ENCODE assay signal across 15 cellular contexts in genomic region chr4:80171251-80171650, GRCh38. TPM values are rescaled to one million over a fixed set of nuclear protein-coding genes. Genes with fewer than 3 reads are reported as not detected.
DNase-seq lines count a peak whose midpoint lies in the region; ATAC-seq, FAIRE-seq and TF ChIP-seq lines count a peak whose summit lies in the region.
"Had no signal": no experiment of that assay in that cellular context is flagged by ENCODE, and none has a peak within 500 bp of the region (broad histone marks: within the 10 kb centered on the region; RNA-seq: fewer than 3 reads in every experiment).

No MANE protein-coding gene starts in this region.

- no peaks in the 10 kb centered on the region for H3K9me3 ChIP-seq in CD4-positive, alpha-beta T cell (ENCODE audit: control insufficient read depth, low read length)
- no peaks in the 10 kb centered on the region for H3K9me3 ChIP-seq in keratinocyte (ENCODE audit: control insufficient read depth, low read depth, low read length)

- FAIRE-seq in keratinocyte (lab: Jason Lieb, UNC), result peak; percentile 56
- FAIRE-seq: H1 had no signal

- intact Hi-C loops in CD4-positive, alpha-beta T cell (cut with DNase I, micrococcal nuclease), result no loop called here

- H3K9me3 Mint-ChIP-seq in CD4-positive, alpha-beta T cell, result no peaks in the 10 kb centered on the region
- no peaks in the 10 kb centered on the region for H3K9me3 Mint-ChIP-seq in IgD-negative memory B cell
- H3K9me3 Mint-ChIP-seq in activated naive CD4-positive, alpha-beta T cell treated with anti-CD3 and anti-CD28 coated beads, Interleukin-2, amount 50 U/mL, for 72 hours, result peaks cover 0 to 4% of the 10 kb centered on the region in 2 donors

- H3K9ac ChIP-seq in keratinocyte (ENCODE audit: control insufficient read depth, extremely low read depth, insufficient read depth, low read length), result no peak overlapping the region

- H2AFZ ChIP-seq in keratinocyte (ENCODE audit: control insufficient read depth, low read length), result peak overlapping the region; percentile 12

- H3K27ac Mint-ChIP-seq in CD4-positive, alpha-beta T cell, result peak overlapping the region; percentile 96
- peak overlapping the region; percentile 92 to 97 (median 95) for H3K27ac Mint-ChIP-seq in IgD-negative memory B cell
- H3K27ac Mint-ChIP-seq in activated naive CD4-positive, alpha-beta T cell treated with anti-CD3 and anti-CD28 coated beads, Interleukin-2, amount 50 U/mL, for 72 hours, result peak overlapping the region in 1 of 2 donors; percentile 89

- dilution Hi-C loops in keratinocyte (cut with MboI; ENCODE audit: extremely low pct_ligation_motif_present, low sequenced_read_pairs), result no loop called here

- no peak for TF ChIP-seq CTCF in CD4-positive, alpha-beta T cell (IDR thresholded peaks at IDR 0.05)
- TF ChIP-seq CTCF in keratinocyte (optimal IDR thresholded peaks at IDR 0.05 in 1 of 3, IDR thresholded peaks at IDR 0.05 in 1 of 3, conservative IDR thresholded peaks at IDR 0.05 in 1 of 3; ENCODE audit: extremely low read depth in 1 of 3, insufficient read depth in 2 of 3, low read length in 3 of 3), result no peak
- no peak for TF ChIP-seq CTCF in GM13977 (IDR thresholded peaks at IDR 0.05; ENCODE audit: extremely low read depth, insufficient read depth, missing control alignments)

- H3K4me3 ChIP-seq in keratinocyte (ENCODE audit: control insufficient read depth in 2 of 3, extremely low read depth in 1 of 3, insufficient read depth in 2 of 3, low read depth in 1 of 3, low read length in 3 of 3), result no peak overlapping the region
- H3K4me3 ChIP-seq: lung had no signal

- H3K79me2 ChIP-seq in keratinocyte (ENCODE audit: control insufficient read depth, insufficient read depth, low read length), result no peaks in the 10 kb centered on the region

- no peaks in the 10 kb centered on the region for H3K27me3 Mint-ChIP-seq in CD4-positive, alpha-beta T cell
- H3K27me3 Mint-ChIP-seq in IgD-negative memory B cell, result peaks cover 3% of the 10 kb centered on the region

- H4K20me1 ChIP-seq in keratinocyte (ENCODE audit: control insufficient read depth, extremely low read depth, insufficient read depth, low read length), result no peaks in the 10 kb centered on the region

- peaks cover 28% of the 10 kb centered on the region for H3K4me1 ChIP-seq in keratinocyte (ENCODE audit: control insufficient read depth, extremely low read depth, insufficient read depth, low read length)

- CTCF ChIA-PET in CD4-positive, alpha-beta T cell (lab: Charles Lee), result interaction anchor here (1.2 to 4.0 kb wide), 4 partner anchors 12 to 80 kb away, joined by 3 to 28 read pairs (median 18); no protein-coding TSS in a partner anchor

- in situ Hi-C loops in GM13977 (cut with MboI; ENCODE audit: low pct_unique_long_range_greater_than_20kb, low sequenced_read_pairs, unreplicated experiment), result no loop called here

- H3K27me3 ChIP-seq in CD4-positive, alpha-beta T cell (ENCODE audit: control insufficient read depth, insufficient read depth, low read length), result no peaks in the 10 kb centered on the region
- no peaks in the 10 kb centered on the region for H3K27me3 ChIP-seq in keratinocyte (ENCODE audit: control insufficient read depth, extremely low read depth, insufficient read depth, low read length)

- peak overlapping the region; percentile 36 for H3K4me3 Mint-ChIP-seq in CD4-positive, alpha-beta T cell
- no peak overlapping the region for H3K4me3 Mint-ChIP-seq in IgD-negative memory B cell

- POLR2A ChIA-PET in CD4-positive, alpha-beta T cell (lab: Charles Lee), result interaction anchor here (0.9 to 4.7 kb wide), 7 partner anchors 8 to 45 kb away, joined by 3 to 111 read pairs (median 20); no protein-coding TSS in a partner anchor

- no peaks in the 10 kb centered on the region for H3K36me3 ChIP-seq in keratinocyte (ENCODE audit: control insufficient read depth in 2 of 2, extremely low read depth in 1 of 2, insufficient read depth in 2 of 2, low read length in 2 of 2)

- peak overlapping the region; percentile 62 for H3K27ac ChIP-seq in CD4-positive, alpha-beta T cell (ENCODE audit: low read depth, low read length)
- H3K27ac ChIP-seq in keratinocyte (ENCODE audit: control insufficient read depth, insufficient read depth, low read length), result peak overlapping the region; percentile 9

- H3K4me2 ChIP-seq in keratinocyte (ENCODE audit: control insufficient read depth, extremely low read depth, insufficient read depth, low read depth, low read length), result no peak overlapping the region

- no peak for ATAC-seq in CD4-positive, alpha-beta T cell (ENCODE audit: poor library complexity)
- ATAC-seq in activated naive CD4-positive, alpha-beta T cell treated with anti-CD3 and anti-CD28 coated beads, Interleukin-2, amount 50 U/mL, for 72 hours, result peak; percentile 27 to 49
- no peak for ATAC-seq in HG02852 (IDR thresholded peaks at IDR 0.05; ENCODE audit: unreplicated experiment)

- DNase-seq in CD4-positive, alpha-beta T cell, result no peak
- no peak for DNase-seq in activated naive CD4-positive, alpha-beta T cell treated with anti-CD3 and anti-CD28 coated beads, Interleukin-2, amount 50 U/mL, for 72 hours (ENCODE audit: low spot score in 2 of 2)
- DNase-seq in keratinocyte (ENCODE audit: low read depth, low spot score), result no peak
- no peak for DNase-seq in AML-193 (lab: John Stamatoyannopoulos, UW)
- DNase-seq in NCI-H1048 (lab: John Stamatoyannopoulos, UW), result no peak
- no peak for DNase-seq in GM13977 (ENCODE audit: low spot score)
- DNase-seq: activated gamma-delta T cell treated with Interleukin-2 at 50 U/mL for 16 hours, COR-L47, NCI-H1417 treated with DMSO at 0.1 percent for 48 hours, NCI-H524 treated with DMSO at 0.1 percent for 48 hours, Right ventricle myocardium superior had no signal

- H3K9me1 ChIP-seq in keratinocyte (ENCODE audit: control insufficient read depth, extremely low read depth, insufficient read depth, low read length), result no peaks in the 10 kb centered on the region

- peaks cover 65% of the 10 kb centered on the region for H3K4me1 Mint-ChIP-seq in CD4-positive, alpha-beta T cell (ENCODE audit: low read depth)
- peaks cover 30 to 48% (median 40%) of the 10 kb centered on the region in 3 donors for H3K4me1 Mint-ChIP-seq in IgD-negative memory B cell

- no peaks in the 10 kb centered on the region for H3K36me3 Mint-ChIP-seq in CD4-positive, alpha-beta T cell (ENCODE audit: low read depth)
- H3K36me3 Mint-ChIP-seq in IgD-negative memory B cell, result peaks cover 1% of the 10 kb centered on the region
- peaks cover 7 to 15% of the 10 kb centered on the region in 2 donors for H3K36me3 Mint-ChIP-seq in activated naive CD4-positive, alpha-beta T cell treated with anti-CD3 and anti-CD28 coated beads, Interleukin-2, amount 50 U/mL, for 72 hours

RNA-seq across cellular contexts. Expression of gene PRDM8, which starts 26.1 kb away (rescaled TPM):
- total RNA-seq in CD4-positive, alpha-beta T cell, result 1 to 10 TPM; 4.2 to 5.1 TPM
- polyA plus RNA-seq in IgD-negative memory B cell (3.8 TPM), keratinocyte (3.1 to 4.3 TPM (median 3.5 TPM) in 3 replicates)
- total RNA-seq in activated naive CD4-positive, alpha-beta T cell treated with anti-CD3 and anti-CD28 coated beads, Interleukin-2, amount 50 U/mL, for 72 hours, result 1 to 10 TPM in 1 of 2 donors, under 1 TPM in 1; 0.56 to 3.8 TPM
- not detected for polyA plus RNA-seq in keratinocyte (2011; ENCODE audit: low read depth)
- 1.9 and 2.0 TPM in 2 replicates for polyA plus RNA-seq in keratinocyte (2011; cell fraction: cytosol; rRNA removed)
- 13.4 and 15.5 TPM in 2 replicates for polyA plus RNA-seq in keratinocyte (2011; cell fraction: nucleus; rRNA removed)
- polyA plus RNA-seq in keratinocyte (2012; ENCODE audit: low replicate concordance), result 0.37 and 5.1 TPM in 2 replicates
- 0.49 to 3.8 TPM (median 1.6 TPM) in 3 replicates for polyA minus RNA-seq in keratinocyte
- polyA minus RNA-seq in keratinocyte (2011; cell fraction: cytosol; rRNA and poly(A)+ RNA removed), result 2.7 TPM
- polyA minus RNA-seq in keratinocyte (2011; cell fraction: nucleus; rRNA and poly(A)+ RNA removed), result 2.2 and 3.8 TPM in 2 replicates
- total RNA-seq: H1 had no signal
- polyA plus RNA-seq: H1 had no signal

Comparison
In these comparisons a context has a peak if more than half of its experiments do, and no peak if none do; other contexts are left out.
1. ATAC-seq: peak in activated naive CD4-positive, alpha-beta T cell treated with anti-CD3 and anti-CD28 coated beads, Interleukin-2, amount 50 U/mL, for 72 hours (2 of 2); none in CD4-positive, alpha-beta T cell (single experiment) and HG02852 (single experiment).